In genomic region chr12:4039927-4040326, GRCh38 we compare ENCODE assay signal across 20 cellular contexts.
"Had no signal": no experiment of that assay in that cellular context is flagged by ENCODE, and none has a peak within 500 bp of the region (broad histone marks: within the 10 kb centered on the region; RNA-seq: fewer than 3 reads in every experiment).

No MANE protein-coding gene starts in this region.

- H3K9me3 ChIP-seq: adrenal gland, esophagus muscularis mucosa, gastroesophageal sphincter, pancreas, psoas muscle, tibial artery had no signal

- H3K36me3 ChIP-seq: adrenal gland, esophagus muscularis mucosa, gastroesophageal sphincter, pancreas, tibial artery had no signal

- H3K27me3 Mint-ChIP-seq: activated naive CD4-positive, alpha-beta T cell treated with anti-CD3 and anti-CD28 coated beads, Interleukin-2, amount 50 U/mL, for 24 hours; stimulated activated naive CD8-positive, alpha-beta T cell treated with anti-CD3 and anti-CD28 coated beads, Interleukin-15, amount 100 ng/mL, for 72 hours had no signal

- ATAC-seq: gastroesophageal sphincter; left ventricle myocardium superior; naive thymus-derived CD8-positive, alpha-beta T cell; pancreas; psoas muscle; right cardiac atrium; stimulated activated naive CD8-positive, alpha-beta T cell treated with anti-CD3 and anti-CD28 coated beads, Interleukin-15, amount 100 ng/mL, for 72 hours had no signal

- H3K4me3 ChIP-seq: adrenal gland, esophagus muscularis mucosa, gastroesophageal sphincter, pancreas, psoas muscle, tibial artery had no signal

- H3K4me1 Mint-ChIP-seq: activated naive CD4-positive, alpha-beta T cell treated with anti-CD3 and anti-CD28 coated beads, Interleukin-2, amount 50 U/mL, for 24 hours had no signal

- H3K4me1 ChIP-seq: adrenal gland, esophagus muscularis mucosa, gastroesophageal sphincter, pancreas, psoas muscle, tibial artery had no signal

- H3K9me3 Mint-ChIP-seq: activated naive CD4-positive, alpha-beta T cell treated with anti-CD3 and anti-CD28 coated beads, Interleukin-2, amount 50 U/mL, for 24 hours; mesothelial cell of epicardium; naive thymus-derived CD8-positive, alpha-beta T cell; stimulated activated naive CD8-positive, alpha-beta T cell treated with anti-CD3 and anti-CD28 coated beads, Interleukin-15, amount 100 ng/mL, for 72 hours had no signal

- H3K27me3 ChIP-seq: adrenal gland, pancreas, tibial artery had no signal

- DNase-seq: activated CD4-positive, alpha-beta T cell treated with anti-CD3 and anti-CD28 coated beads for 1 hour; activated CD4-positive, alpha-beta T cell treated with anti-CD3 and anti-CD28 coated beads, Interleukin-2, amount 50 U/mL, for 4 hours; activated gamma-delta T cell; adrenal gland; central memory CD4-positive, alpha-beta T cell; effector memory CD4-positive, alpha-beta T cell; left ventricle myocardium superior; mammary epithelial cell; naive thymus-derived CD8-positive, alpha-beta T cell; pancreas; psoas muscle; right cardiac atrium; stimulated activated CD4-positive, alpha-beta T cell treated with anti-CD3 and anti-CD28 coated beads, Interleukin-12 subunit alpha, Interleukin-12 subunit beta, amount 100 ng/mL, for 4 hours; stimulated activated naive CD8-positive, alpha-beta T cell treated with anti-CD3 and anti-CD28 coated beads, Interleukin-15, amount 100 ng/mL, for 72 hours; T-helper 9 cell; tibial artery had no signal

- H3K4me3 Mint-ChIP-seq: activated naive CD4-positive, alpha-beta T cell treated with anti-CD3 and anti-CD28 coated beads, Interleukin-2, amount 50 U/mL, for 24 hours; mesothelial cell of epicardium; naive thymus-derived CD8-positive, alpha-beta T cell; stimulated activated naive CD8-positive, alpha-beta T cell treated with anti-CD3 and anti-CD28 coated beads, Interleukin-15, amount 100 ng/mL, for 72 hours had no signal

- H3K27ac Mint-ChIP-seq: activated naive CD4-positive, alpha-beta T cell treated with anti-CD3 and anti-CD28 coated beads, Interleukin-2, amount 50 U/mL, for 24 hours; mesothelial cell of epicardium; stimulated activated naive CD8-positive, alpha-beta T cell treated with anti-CD3 and anti-CD28 coated beads, Interleukin-15, amount 100 ng/mL, for 72 hours had no signal

- H3K36me3 Mint-ChIP-seq: mesothelial cell of epicardium had no signal

- H3K27ac ChIP-seq: adrenal gland, esophagus muscularis mucosa, gastroesophageal sphincter, pancreas, psoas muscle, tibial artery had no signal
